8 cellular contexts compared by ENCODE assay signal in the genomic region with DNA sequence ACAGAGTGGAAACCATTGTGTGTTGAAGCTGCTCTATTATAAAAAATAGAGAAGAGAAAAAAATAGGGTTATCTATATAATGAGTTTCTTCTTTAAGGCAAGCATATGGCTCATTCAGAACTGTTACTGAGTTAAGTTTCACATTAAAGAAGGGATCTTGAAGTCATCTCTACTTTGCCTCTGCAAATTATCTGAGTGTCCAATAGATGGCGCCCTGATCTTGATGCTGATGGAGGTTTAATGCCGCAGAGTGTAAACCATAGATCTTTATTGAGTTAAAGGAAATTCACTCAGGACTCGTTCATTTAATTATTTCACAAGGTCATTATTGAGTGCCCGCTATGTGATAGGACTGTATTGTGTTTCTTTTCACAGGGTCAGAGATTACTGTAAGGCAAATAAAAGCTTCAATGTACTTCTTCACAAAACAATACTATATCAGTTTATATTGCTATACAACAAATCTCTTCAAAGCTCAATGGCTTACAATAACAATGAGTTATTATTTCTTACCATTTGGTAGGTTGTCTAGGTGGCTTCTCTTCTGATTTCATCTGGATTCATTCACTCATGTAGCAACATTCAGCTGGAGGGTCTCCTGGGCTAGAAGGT.
A peak's percentile ranks its signal among the peaks of the same experiment; 100 is the strongest.
DNase-seq lines count a peak whose midpoint lies in the region; ATAC-seq and TF ChIP-seq lines count a peak whose summit lies in the region.

No MANE protein-coding gene starts in this region.

- peaks cover 0 to 10% of the 10 kb centered on the region in 2 donors for H3K9me3 Mint-ChIP-seq in stimulated activated naive B cell treated with anti-CD40 and anti-IgM and Interleukin-4, amounts not matched to agents 10 μg/mL and 1 μg/mL and 100 μg/mL, for 72 hours
- H3K9me3 Mint-ChIP-seq in CD4-positive, alpha-beta memory T cell: peaks cover 0 to 15% (median 5%) of the 10 kb centered on the region in 8 donors

- DNase-seq in heart right ventricle (no peak), Right ventricle myocardium inferior (ENCODE audit: missing footprints) (no peak), RWPE1 (ENCODE audit: low spot score) (peak; percentile 15), fibroblast of villous mesenchyme (ENCODE audit: low read depth) (peak; percentile 49), OCI-M2 (lab: John Stamatoyannopoulos, UW; ENCODE audit: unreplicated experiment) (no peak)
- no peak for DNase-seq in stimulated activated naive B cell treated with anti-CD40 and anti-IgM and Interleukin-4, amounts not matched to agents 10 μg/mL and 1 μg/mL and 100 μg/mL, for 72 hours
- DNase-seq in CD4-positive, alpha-beta memory T cell: no peak

- 22 to 23% methylated on average over 4 of the region's 4 CpGs for WGBS in heart right ventricle, 2 donors

- no peaks in the 10 kb centered on the region for H3K36me3 ChIP-seq in heart right ventricle
- H3K36me3 ChIP-seq in CD4-positive, alpha-beta memory T cell (ENCODE audit: insufficient read depth, low read length): no peaks in the 10 kb centered on the region

- H3K27ac Mint-ChIP-seq in stimulated activated naive B cell treated with anti-CD40 and anti-IgM and Interleukin-4, amounts not matched to agents 10 μg/mL and 1 μg/mL and 100 μg/mL, for 72 hours: no peak overlapping the region
- no peak overlapping the region for H3K27ac Mint-ChIP-seq in CD4-positive, alpha-beta memory T cell

- intact Hi-C loops in heart right ventricle (cut with DNase I) (no loop called here), Right ventricle myocardium inferior (cut with DNase I) (no loop called here)
- intact Hi-C loops in CD4-positive, alpha-beta memory T cell (cut with micrococcal nuclease): no loop called here

- TF ChIP-seq CTCF in heart right ventricle (IDR thresholded peaks at IDR 0.05): peak in 8 of 9 donors; percentile 21 to 63 (median 52)
- TF ChIP-seq CTCF in RWPE1 (conservative IDR thresholded peaks at IDR 0.05; ENCODE audit: low read depth): peak; percentile 61
- peak; percentile 73 for TF ChIP-seq CTCF in fibroblast of villous mesenchyme (IDR thresholded peaks at IDR 0.05; ENCODE audit: insufficient read depth, low read depth, low read length)

- CTCF ChIA-PET in RWPE1 (lab: Yijun Ruan, JAX): interaction anchor here (0.6 to 1.0 kb wide), 3 partner anchors 9 to 375 kb away, joined by 3 to 4 read pairs (median 4); no protein-coding TSS in a partner anchor
- CTCF ChIA-PET in CD4-positive, alpha-beta memory T cell (lab: Charles Lee; ENCODE audit: partially characterized antibody): interaction anchor here (0.8 to 1.8 kb wide), 3 partner anchors 15 to 31 kb away, joined by 3 to 12 read pairs (median 3); no protein-coding TSS in a partner anchor

- POLR2A ChIA-PET in RWPE1 (lab: Yijun Ruan, JAX; ENCODE audit: low non-redundant PET): no interaction called here
- POLR2A ChIA-PET in CD4-positive, alpha-beta memory T cell (lab: Charles Lee; ENCODE audit: partially characterized antibody): no interaction called here

- H3K4me1 ChIP-seq in heart right ventricle: no peaks in the 10 kb centered on the region
- H3K4me1 ChIP-seq in CD4-positive, alpha-beta memory T cell (ENCODE audit: insufficient read depth, low read length): no peaks in the 10 kb centered on the region

- H3K27me3 Mint-ChIP-seq in stimulated activated naive B cell treated with anti-CD40 and anti-IgM and Interleukin-4, amounts not matched to agents 10 μg/mL and 1 μg/mL and 100 μg/mL, for 72 hours: no peaks in the 10 kb centered on the region
- no peaks in the 10 kb centered on the region for H3K27me3 Mint-ChIP-seq in CD4-positive, alpha-beta memory T cell

- H3K27me3 ChIP-seq in heart right ventricle: no peaks in the 10 kb centered on the region
- no peaks in the 10 kb centered on the region for H3K27me3 ChIP-seq in CD4-positive, alpha-beta memory T cell (ENCODE audit: insufficient read depth, low read length)

- H3K4me3 Mint-ChIP-seq in stimulated activated naive B cell treated with anti-CD40 and anti-IgM and Interleukin-4, amounts not matched to agents 10 μg/mL and 1 μg/mL and 100 μg/mL, for 72 hours: no peak overlapping the region
- H3K4me3 Mint-ChIP-seq in CD4-positive, alpha-beta memory T cell: no peak overlapping the region

- no peaks in the 10 kb centered on the region for H3K4me1 Mint-ChIP-seq in stimulated activated naive B cell treated with anti-CD40 and anti-IgM and Interleukin-4, amounts not matched to agents 10 μg/mL and 1 μg/mL and 100 μg/mL, for 72 hours
- no peaks in the 10 kb centered on the region for H3K4me1 Mint-ChIP-seq in CD4-positive, alpha-beta memory T cell

- H3K27ac ChIP-seq in heart right ventricle: no peak overlapping the region
- H3K27ac ChIP-seq in RWPE1: no peak overlapping the region
- H3K27ac ChIP-seq in CD4-positive, alpha-beta memory T cell (ENCODE audit: low read depth, low read length): no peak overlapping the region

- H3K9me3 ChIP-seq in heart right ventricle: peaks cover 0 to 17% (median 0%) of the 10 kb centered on the region in 11 donors
- H3K9me3 ChIP-seq in CD4-positive, alpha-beta memory T cell (ENCODE audit: control insufficient read depth in 1 of 2, low read length in 2 of 2): no peaks in the 10 kb centered on the region

- H3K4me3 ChIP-seq in heart right ventricle (no peak overlapping the region), fibroblast of villous mesenchyme (ENCODE audit: low read depth, low read length) (no peak overlapping the region)
- H3K4me3 ChIP-seq in CD4-positive, alpha-beta memory T cell (ENCODE audit: low read length in 2 of 2): no peak overlapping the region

- no peaks in the 10 kb centered on the region for H3K36me3 Mint-ChIP-seq in stimulated activated naive B cell treated with anti-CD40 and anti-IgM and Interleukin-4, amounts not matched to agents 10 μg/mL and 1 μg/mL and 100 μg/mL, for 72 hours
- H3K36me3 Mint-ChIP-seq in CD4-positive, alpha-beta memory T cell: no peaks in the 10 kb centered on the region

- peak in 1 of 8 donors; percentile 35 for ATAC-seq in heart right ventricle
- no peak for ATAC-seq in Right ventricle myocardium inferior
- peak; percentile 79 for ATAC-seq in HG03354 (IDR thresholded peaks at IDR 0.05; ENCODE audit: poor library complexity, severe bottlenecking, unreplicated experiment)
- peak; percentile 36 to 41 for ATAC-seq in stimulated activated naive B cell treated with anti-CD40 and anti-IgM and Interleukin-4, amounts not matched to agents 10 μg/mL and 1 μg/mL and 100 μg/mL, for 72 hours (replicated peaks)

Comparison
In these comparisons a context has a peak if more than half of its experiments do, and no peak if none do; other contexts are left out.
1. DNase-seq: peak in RWPE1 (single experiment) and fibroblast of villous mesenchyme (single experiment); none in heart right ventricle (0 of 2), Right ventricle myocardium inferior (single experiment), stimulated activated naive B cell treated with anti-CD40 and anti-IgM and Interleukin-4, amounts not matched to agents 10 μg/mL and 1 μg/mL and 100 μg/mL, for 72 hours (single experiment), OCI-M2 (single experiment) and CD4-positive, alpha-beta memory T cell (0 of 5).
2. Peak in every context shown above with its lines, with median percentiles within 50 percentile points of each other: CTCF ChIP-seq.